ENCODE assay signal across 8 cellular contexts in genomic region chr4:55947912-55948725, GRCh38.
DNase-seq lines count a peak whose midpoint lies in the region; ATAC-seq and TF ChIP-seq lines count a peak whose summit lies in the region.

No MANE protein-coding gene starts in this region.

- H3K4me3 ChIP-seq in coronary artery: peak overlapping the region; percentile 79

- peak overlapping the region; percentile 64 to 93 for H3K27ac ChIP-seq in coronary artery

- ATAC-seq in HG03442 (IDR thresholded peaks at IDR 0.05; ENCODE audit: unreplicated experiment) (peak; percentile 19), memory B cell (ENCODE audit: low read depth) (peak; percentile 46)
- ATAC-seq in stimulated activated naive CD8-positive, alpha-beta T cell treated with anti-CD3 and anti-CD28 coated beads, Interleukin-15, Interleukin-2, amounts not matched to agents 100 U/mL and 50 U/mL, for 24 hours: peak; percentile 26

- peaks cover 11% of the 10 kb centered on the region for H3K36me3 Mint-ChIP-seq in memory B cell

- H3K27ac Mint-ChIP-seq in memory B cell: peak overlapping the region; percentile 100

- TF ChIP-seq CTCF in coronary artery (IDR thresholded peaks at IDR 0.05): no peak

- no peaks in the 10 kb centered on the region for H3K27me3 Mint-ChIP-seq in memory B cell

- peaks cover 36% of the 10 kb centered on the region for H3K4me1 Mint-ChIP-seq in memory B cell

- H3K4me3 Mint-ChIP-seq in memory B cell: peak overlapping the region; percentile 86

- peak; percentile 72 for DNase-seq in activated effector memory CD4-positive, alpha-beta T cell treated with anti-CD3 and anti-CD28 coated beads, Interleukin-2, amount 50 U/mL, for 16 hours
- DNase-seq in activated effector memory CD4-positive, alpha-beta T cell treated with Interleukin-2 at 50 U/mL for 16 hours: no peak
- peak; percentile 54 for DNase-seq in T1000 (lab: John Stamatoyannopoulos, UW)
- DNase-seq in coronary artery (ENCODE audit: low spot score): no peak
- DNase-seq in memory B cell (ENCODE audit: low spot score in 2 of 2): peak; percentile 32 to 56
- peak; percentile 46 for DNase-seq in stimulated activated naive CD8-positive, alpha-beta T cell treated with anti-CD3 and anti-CD28 coated beads, Interleukin-15, Interleukin-2, amounts not matched to agents 100 U/mL and 50 U/mL, for 24 hours
- no peak for DNase-seq in DMS79 treated with DMSO at 0.1 percent for 48 hours (lab: John Stamatoyannopoulos, UW)

- H3K9me3 Mint-ChIP-seq in memory B cell: no peaks in the 10 kb centered on the region

Comparison
In these comparisons a context has a peak if more than half of its experiments do, and no peak if none do; other contexts are left out.
1. DNase-seq: peak in activated effector memory CD4-positive, alpha-beta T cell treated with anti-CD3 and anti-CD28 coated beads, Interleukin-2, amount 50 U/mL, for 16 hours (single experiment), T1000 (single experiment), memory B cell (2 of 2) and stimulated activated naive CD8-positive, alpha-beta T cell treated with anti-CD3 and anti-CD28 coated beads, Interleukin-15, Interleukin-2, amounts not matched to agents 100 U/mL and 50 U/mL, for 24 hours (single experiment); none in activated effector memory CD4-positive, alpha-beta T cell treated with Interleukin-2 at 50 U/mL for 16 hours (single experiment), coronary artery (single experiment) and DMS79 treated with DMSO at 0.1 percent for 48 hours (single experiment).
2. Peak in every context shown above with its lines, with median percentiles within 50 percentile points of each other: ATAC-seq.